Comparison of ENCODE assay signal across 12 cellular contexts in the genomic region with DNA sequence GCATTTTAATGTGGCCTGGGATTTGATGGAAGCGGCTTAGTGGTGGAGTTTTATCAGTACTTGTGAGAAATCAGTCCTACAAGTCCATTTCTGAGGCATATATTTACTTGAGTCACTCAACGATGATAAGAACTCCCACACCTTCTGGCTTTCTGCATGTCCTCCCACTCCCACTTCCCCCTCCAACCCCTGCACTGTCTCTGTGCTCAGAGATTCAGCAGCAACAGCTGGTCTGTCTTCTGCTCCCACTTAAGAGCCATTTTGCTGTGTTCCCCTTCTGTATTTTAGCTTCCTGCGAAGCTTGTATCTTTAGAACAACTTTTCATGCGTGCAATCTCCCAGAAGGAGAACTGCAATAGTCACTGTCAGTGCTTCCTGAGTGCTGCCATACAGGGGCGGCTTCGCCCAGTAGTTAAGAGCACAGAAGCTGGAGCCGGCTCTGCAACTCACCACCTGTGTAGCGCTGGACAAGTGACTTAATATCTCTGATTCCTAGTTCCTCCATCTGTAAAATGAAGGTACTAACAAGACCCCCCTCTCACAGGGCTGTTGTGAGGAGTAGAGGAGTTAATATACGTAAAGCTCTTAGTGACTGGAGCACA.
A peak's percentile ranks its signal among the peaks of the same experiment; 100 is the strongest.
DNase-seq lines count a peak whose midpoint lies in the region; ATAC-seq, FAIRE-seq and TF ChIP-seq lines count a peak whose summit lies in the region.
"Had no signal": no experiment of that assay in that cellular context is flagged by ENCODE, and none has a peak within 500 bp of the region (broad histone marks: within the 10 kb centered on the region; RNA-seq: fewer than 3 reads in every experiment).

No MANE protein-coding gene starts in this region.

- intact Hi-C loops in activated B cell treated with CpG ODN at 0.5 μM for 24 hours (cut with micrococcal nuclease): loop anchor here (2.0 kb wide), 1 partner anchor 54 kb away; no protein-coding TSS in a partner anchor

- FAIRE-seq in GM12891 (lab: Jason Lieb, UNC): peak; percentile 75

- no peaks in the 10 kb centered on the region for H3K27me3 Mint-ChIP-seq in activated B cell treated with CpG ODN at 0.5 μM for 24 hours
- H3K27me3 Mint-ChIP-seq: stimulated activated naive CD8-positive, alpha-beta T cell treated with anti-CD3 and anti-CD28 coated beads, Interleukin-15, amount 100 ng/mL, for 72 hours had no signal

- H3K79me1 ChIP-seq in neuronal stem cell (ENCODE audit: low read depth, low read length): no peaks in the 10 kb centered on the region

- no peak overlapping the region for H4K8ac ChIP-seq in neuronal stem cell (ENCODE audit: low read depth, low read length)

- no peaks in the 10 kb centered on the region for H3K36me3 ChIP-seq in neuronal stem cell (replicated peaks in 1 of 2; ENCODE audit: control insufficient read depth in 2 of 2, insufficient read depth in 2 of 2, low read length in 2 of 2)

- no peak overlapping the region for H2BK120ac ChIP-seq in neuronal stem cell (ENCODE audit: low read depth, low read length)

- CTCF ChIA-PET in activated B cell treated with CpG ODN at 0.5 μM for 24 hours (lab: Charles Lee): interaction anchor here (0.8 to 1.3 kb wide), 2 partner anchors 11 to 268 kb away, joined by 4 to 5 read pairs; no protein-coding TSS in a partner anchor

- no peak overlapping the region for H2BK5ac ChIP-seq in neuronal stem cell (ENCODE audit: low read length)

- H3K27me3 ChIP-seq in neuronal stem cell (ENCODE audit: control insufficient read depth in 3 of 3, insufficient read depth in 3 of 3, low read depth in 1 of 3, low read length in 3 of 3): no peaks in the 10 kb centered on the region
- H3K27me3 ChIP-seq: SJCRH30 had no signal

- peak overlapping the region; percentile 45 for H2AFZ ChIP-seq in neuronal stem cell (ENCODE audit: low read length)

- POLR2A ChIA-PET in activated B cell treated with CpG ODN at 0.5 μM for 24 hours (lab: Charles Lee): interaction anchor here (1.4 kb wide), 1 partner anchor 11 kb away, joined by 6 read pairs; no protein-coding TSS in a partner anchor

- no peak overlapping the region for H3K4me2 ChIP-seq in neuronal stem cell (ENCODE audit: insufficient read depth, low read length, poor library complexity, severe bottlenecking)

- no peak overlapping the region for H2BK15ac ChIP-seq in neuronal stem cell (ENCODE audit: low read length)

- TF ChIP-seq CTCF in activated B cell treated with CpG ODN at 0.5 μM for 24 hours (IDR thresholded peaks at IDR 0.05): no peak

- H3K9me3 Mint-ChIP-seq in activated B cell treated with CpG ODN at 0.5 μM for 24 hours: no peaks in the 10 kb centered on the region
- H3K9me3 Mint-ChIP-seq: stimulated activated naive CD8-positive, alpha-beta T cell treated with anti-CD3 and anti-CD28 coated beads, Interleukin-15, amount 100 ng/mL, for 72 hours had no signal

- TF ChIP-seq POLR2A in GM12891 (IDR thresholded peaks at IDR 0.05; ENCODE audit: low read depth, low read length): no peak

- H4K91ac ChIP-seq in neuronal stem cell (ENCODE audit: low read depth, low read length, poor library complexity): no peak overlapping the region

- in situ Hi-C loops in KBM-7 (cut with MboI; ENCODE audit: low pct_unique_long_range_greater_than_20kb, low sequenced_read_pairs): no loop called here

- H3K4ac ChIP-seq in neuronal stem cell (ENCODE audit: low read length): no peak overlapping the region

- H3K23ac ChIP-seq in neuronal stem cell (ENCODE audit: low read depth, low read length, poor library complexity): no peak overlapping the region

- no peak for DNase-seq in GM12891 (ENCODE audit: insufficient read length, low spot score)
- DNase-seq in KBM-7: peak; percentile 97
- DNase-seq in activated B cell treated with CpG ODN at 0.5 μM for 24 hours: no peak
- no peak for DNase-seq in neuronal stem cell (ENCODE audit: low spot score)
- no peak for DNase-seq in NCI-H1105 treated with DMSO at 0.1 percent for 48 hours (lab: John Stamatoyannopoulos, UW)
- DNase-seq in HCEC 1CT: no peak
- DNase-seq in T1000 (lab: John Stamatoyannopoulos, UW): no peak
- no peak for DNase-seq in DMS79 (lab: John Stamatoyannopoulos, UW)
- DNase-seq: activated CD8-positive, alpha-beta memory T cell treated with anti-CD3 and anti-CD28 coated beads for 24 hours; amniotic stem cell; SJCRH30; stimulated activated naive CD8-positive, alpha-beta T cell treated with anti-CD3 and anti-CD28 coated beads, Interleukin-15, amount 100 ng/mL, for 72 hours had no signal

- WGBS in neuronal stem cell (ENCODE audit: extremely low coverage in 2 of 2, insufficient read length in 2 of 2, insufficient replicate concordance in 1 of 2), 2 donors: no CpG with 5 or more reads among the region's 9 CpGs

- no peak overlapping the region for H3K18ac ChIP-seq in neuronal stem cell (ENCODE audit: low read length)

- ATAC-seq in activated B cell treated with CpG ODN at 0.5 μM for 24 hours (ENCODE audit: low read depth): peak; percentile 37
- ATAC-seq: stimulated activated naive CD8-positive, alpha-beta T cell treated with anti-CD3 and anti-CD28 coated beads, Interleukin-15, amount 100 ng/mL, for 72 hours had no signal

- H2BK12ac ChIP-seq in neuronal stem cell (ENCODE audit: low read length): no peak overlapping the region

- H3K4me3 ChIP-seq in neuronal stem cell (ENCODE audit: low read length in 2 of 2): no peak overlapping the region
- H3K4me3 ChIP-seq: SJCRH30 had no signal

- H3K9me3 ChIP-seq in neuronal stem cell (replicated peaks in 1 of 2; ENCODE audit: control insufficient read depth in 2 of 2, insufficient read depth in 1 of 2, low read depth in 1 of 2, low read length in 2 of 2): no peaks in the 10 kb centered on the region
- H3K9me3 ChIP-seq: SJCRH30 had no signal

- no peak overlapping the region for H3K4me3 Mint-ChIP-seq in activated B cell treated with CpG ODN at 0.5 μM for 24 hours
- H3K4me3 Mint-ChIP-seq: stimulated activated naive CD8-positive, alpha-beta T cell treated with anti-CD3 and anti-CD28 coated beads, Interleukin-15, amount 100 ng/mL, for 72 hours had no signal

- H3K4me1 Mint-ChIP-seq in activated B cell treated with CpG ODN at 0.5 μM for 24 hours: peaks cover 9% of the 10 kb centered on the region

- no peak overlapping the region for H3K9ac ChIP-seq in neuronal stem cell (ENCODE audit: low read depth, low read length, poor library complexity)

- H3K36me3 Mint-ChIP-seq in activated B cell treated with CpG ODN at 0.5 μM for 24 hours (ENCODE audit: low read depth): no peaks in the 10 kb centered on the region

- H2AK5ac ChIP-seq in neuronal stem cell (ENCODE audit: low read depth, low read length): no peak overlapping the region

- H3K27ac Mint-ChIP-seq in activated B cell treated with CpG ODN at 0.5 μM for 24 hours: no peak overlapping the region
- H3K27ac Mint-ChIP-seq: stimulated activated naive CD8-positive, alpha-beta T cell treated with anti-CD3 and anti-CD28 coated beads, Interleukin-15, amount 100 ng/mL, for 72 hours had no signal

- H3K4me1 ChIP-seq in neuronal stem cell (ENCODE audit: control insufficient read depth in 2 of 2, insufficient read depth in 1 of 2, low read depth in 1 of 2, low read length in 2 of 2): peaks cover 3% of the 10 kb centered on the region in 2 donors
- H3K4me1 ChIP-seq: SJCRH30 had no signal

- no peak overlapping the region for H3K14ac ChIP-seq in neuronal stem cell (ENCODE audit: low read length)

- no peak overlapping the region for H3K27ac ChIP-seq in neuronal stem cell (replicated peaks; ENCODE audit: low read length)
- H3K27ac ChIP-seq: SJCRH30 had no signal

TF ChIP-seq in GM12891, 5 proteins besides CTCF, POLR2A, EP300 and RAD21:
- TF ChIP-seq SPI1 (IDR thresholded peaks at IDR 0.05; ENCODE audit: low read depth, low read length) (peak; percentile 85), PAX5 (IDR thresholded peaks at IDR 0.05; ENCODE audit: insufficient read depth, low read length, severe bottlenecking) (no peak)
